Comparison of ENCODE assay signal across 10 cellular contexts in the genomic region with DNA sequence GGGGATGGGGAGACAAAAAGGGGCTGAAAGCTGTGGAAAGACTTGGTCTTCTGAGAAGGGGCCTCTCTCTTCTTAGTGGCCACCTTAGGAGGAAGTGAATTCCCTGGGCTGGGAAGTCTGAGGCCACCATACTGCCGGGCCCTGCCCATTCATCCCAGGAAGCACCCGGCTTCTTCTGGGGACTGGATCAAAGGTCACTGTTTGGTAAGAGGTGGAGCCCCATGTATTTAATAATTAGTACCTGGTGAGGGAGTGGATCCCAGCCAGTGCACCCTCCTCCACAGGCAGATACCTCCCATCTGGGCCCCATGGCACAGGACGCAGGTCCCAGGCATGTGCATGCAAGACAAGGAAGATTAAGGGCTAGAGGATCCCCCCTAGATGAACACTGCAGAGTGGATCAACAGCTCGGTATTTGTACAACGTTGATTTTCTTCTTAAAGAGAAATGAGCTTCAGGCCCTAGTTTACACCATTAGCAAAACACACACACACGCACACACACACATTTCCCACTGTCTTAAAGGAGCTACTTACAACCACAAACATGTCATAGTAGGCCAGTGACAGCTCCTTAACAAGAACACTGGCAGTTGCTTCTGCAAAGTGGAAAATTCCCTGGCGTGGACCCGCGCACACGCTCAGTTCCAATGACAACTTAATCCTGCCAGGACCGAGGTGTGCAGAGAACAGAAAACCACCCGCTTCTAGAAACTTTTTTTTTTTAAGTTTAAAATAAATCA.
DNase-seq lines count a peak whose midpoint lies in the region; ATAC-seq, FAIRE-seq and TF ChIP-seq lines count a peak whose summit lies in the region.
"Had no signal": no experiment of that assay in that cellular context is flagged by ENCODE, and none has a peak within 500 bp of the region (broad histone marks: within the 10 kb centered on the region; RNA-seq: fewer than 3 reads in every experiment).

No MANE protein-coding gene starts in this region.

- H3K27ac ChIP-seq in HEK293 (ENCODE audit: extremely low read depth, low read depth, low read length) (no peak overlapping the region), psoas muscle (peak overlapping the region; percentile 90)
- H3K27ac ChIP-seq: HL-60 had no signal

- ATAC-seq in activated CD8-positive, alpha-beta T cell treated with anti-CD3 and anti-CD28 coated beads for 36 hours, result no peak
- ATAC-seq in left cardiac atrium, result peak; percentile 5 to 21
- peak in 3 of 4 donors; percentile 16 to 49 (median 45) for ATAC-seq in psoas muscle

- TF ChIP-seq CTCF in HEK293 (tag by site-specific recombination; IDR thresholded peaks at IDR 0.05) (no peak), psoas muscle (IDR thresholded peaks at IDR 0.05) (no peak)
- no peak for TF ChIP-seq CTCF in activated CD8-positive, alpha-beta T cell treated with anti-CD3 and anti-CD28 coated beads for 36 hours (IDR thresholded peaks at IDR 0.05)

- peaks cover 84% of the 10 kb centered on the region for H3K4me1 Mint-ChIP-seq in activated CD8-positive, alpha-beta T cell treated with anti-CD3 and anti-CD28 coated beads for 36 hours (ENCODE audit: low read depth)

- H3K27me3 Mint-ChIP-seq in activated CD8-positive, alpha-beta T cell treated with anti-CD3 and anti-CD28 coated beads for 36 hours, result no peaks in the 10 kb centered on the region

- H3K36me3 ChIP-seq in HEK293 (ENCODE audit: control insufficient read depth in 2 of 2, insufficient read depth in 1 of 2, low read length in 2 of 2) (no peaks in the 10 kb centered on the region), psoas muscle (ENCODE audit: insufficient read depth in 1 of 2, low read depth in 1 of 2) (no peaks in the 10 kb centered on the region)

- intact Hi-C loops in activated CD8-positive, alpha-beta T cell treated with anti-CD3 and anti-CD28 coated beads for 36 hours (cut with micrococcal nuclease), result no loop called here
- intact Hi-C loops in left cardiac atrium (cut with DNase I), result no loop called here
- intact Hi-C loops in psoas muscle (cut with DNase I), result no loop called here

- no peak overlapping the region for H3K4me3 Mint-ChIP-seq in activated CD8-positive, alpha-beta T cell treated with anti-CD3 and anti-CD28 coated beads for 36 hours
- H3K4me3 Mint-ChIP-seq: neural crest cell had no signal

- POLR2A ChIA-PET in HEK293 (lab: Yijun Ruan, JAX), result interaction anchor here (0.6 kb wide), 1 partner anchor 26 kb away, joined by 3 read pairs; no protein-coding TSS in a partner anchor
- POLR2A ChIA-PET in activated CD8-positive, alpha-beta T cell treated with anti-CD3 and anti-CD28 coated beads for 36 hours (lab: Charles Lee), result interaction anchor here (0.8 to 3.8 kb wide), 5 partner anchors 9 to 18 kb away, joined by 4 to 23 read pairs (median 5); no protein-coding TSS in a partner anchor

- H3K27me3 ChIP-seq in psoas muscle (ENCODE audit: insufficient read depth in 3 of 3, low read length in 2 of 3), result no peaks in the 10 kb centered on the region

- no peak for FAIRE-seq in HTR-8/SVneo (lab: Jason Lieb, UNC)

- peak; percentile 56 for DNase-seq in activated CD8-positive, alpha-beta T cell treated with anti-CD3 and anti-CD28 coated beads for 36 hours
- peak; percentile 43 for DNase-seq in left cardiac atrium
- no peak for DNase-seq in psoas muscle
- no peak for DNase-seq in HTR-8/SVneo (ENCODE audit: insufficient read length, low spot score)
- no peak for DNase-seq in SHP77 treated with DMSO at 0.1 percent for 48 hours (lab: John Stamatoyannopoulos, UW)
- DNase-seq in NCI-H345 treated with DMSO at 0.1 percent for 48 hours (lab: John Stamatoyannopoulos, UW; ENCODE audit: unreplicated experiment), result no peak
- DNase-seq in NCI-H1436 treated with DMSO at 0.1 percent for 48 hours (lab: John Stamatoyannopoulos, UW), result no peak

- CTCF ChIA-PET in HEK293 (lab: Yijun Ruan, JAX), result interaction anchor here (0.6 to 1.1 kb wide), 2 partner anchors 29 to 198 kb away, joined by 3 read pairs; no protein-coding TSS in a partner anchor
- CTCF ChIA-PET in activated CD8-positive, alpha-beta T cell treated with anti-CD3 and anti-CD28 coated beads for 36 hours (lab: Charles Lee), result interaction anchor here (0.6 to 1.8 kb wide), 3 partner anchors 10 to 539 kb away, joined by 3 to 5 read pairs (median 3); no protein-coding TSS in a partner anchor

- 21 to 44% (median 24%) methylated on average over 12 of the region's 12 CpGs for WGBS in psoas muscle, 3 donors

- peak overlapping the region; percentile 50 for H3K27ac Mint-ChIP-seq in activated CD8-positive, alpha-beta T cell treated with anti-CD3 and anti-CD28 coated beads for 36 hours

- no peak overlapping the region for H3K4me3 ChIP-seq in HEK293 (ENCODE audit: low read depth, low read length)
- peak overlapping the region; percentile 4 for H3K4me3 ChIP-seq in psoas muscle

- H3K4me1 ChIP-seq in HEK293 (ENCODE audit: control insufficient read depth, insufficient read depth, low read length), result peaks cover 10% of the 10 kb centered on the region
- peaks cover 76% of the 10 kb centered on the region for H3K4me1 ChIP-seq in psoas muscle

- H3K9me3 ChIP-seq in HEK293 (ENCODE audit: control insufficient read depth, insufficient read depth, low read depth, low read length), result no peaks in the 10 kb centered on the region
- H3K9me3 ChIP-seq in psoas muscle, result no peaks in the 10 kb centered on the region

- no peaks in the 10 kb centered on the region for H3K9me3 Mint-ChIP-seq in activated CD8-positive, alpha-beta T cell treated with anti-CD3 and anti-CD28 coated beads for 36 hours
- H3K9me3 Mint-ChIP-seq: neural crest cell had no signal

- H3K36me3 Mint-ChIP-seq in activated CD8-positive, alpha-beta T cell treated with anti-CD3 and anti-CD28 coated beads for 36 hours (ENCODE audit: low read depth), result peaks cover 6% of the 10 kb centered on the region

TF ChIP-seq in HEK293, 187 proteins besides CTCF, POLR2A, EP300 and RAD21:
- TF ChIP-seq ZBTB1 (tag by site-specific recombination; IDR thresholded peaks at IDR 0.05), result no peak
- peak; percentile 40; the same call in 1 of the 2 replicates for TF ChIP-seq MZF1 (tag by site-specific recombination; IDR thresholded peaks at IDR 0.05; ENCODE audit: borderline replicate concordance)
TF ChIP-seq in HEK293: peak in this region for 1.

Comparison
In these comparisons a context has a peak if more than half of its experiments do, and no peak if none do; other contexts are left out.
1. DNase-seq: peak in activated CD8-positive, alpha-beta T cell treated with anti-CD3 and anti-CD28 coated beads for 36 hours (single experiment) and left cardiac atrium (single experiment); none in psoas muscle (0 of 2), HTR-8/SVneo (single experiment), SHP77 treated with DMSO at 0.1 percent for 48 hours (single experiment), NCI-H345 treated with DMSO at 0.1 percent for 48 hours (single experiment) and NCI-H1436 treated with DMSO at 0.1 percent for 48 hours (single experiment).